In the genomic region with DNA sequence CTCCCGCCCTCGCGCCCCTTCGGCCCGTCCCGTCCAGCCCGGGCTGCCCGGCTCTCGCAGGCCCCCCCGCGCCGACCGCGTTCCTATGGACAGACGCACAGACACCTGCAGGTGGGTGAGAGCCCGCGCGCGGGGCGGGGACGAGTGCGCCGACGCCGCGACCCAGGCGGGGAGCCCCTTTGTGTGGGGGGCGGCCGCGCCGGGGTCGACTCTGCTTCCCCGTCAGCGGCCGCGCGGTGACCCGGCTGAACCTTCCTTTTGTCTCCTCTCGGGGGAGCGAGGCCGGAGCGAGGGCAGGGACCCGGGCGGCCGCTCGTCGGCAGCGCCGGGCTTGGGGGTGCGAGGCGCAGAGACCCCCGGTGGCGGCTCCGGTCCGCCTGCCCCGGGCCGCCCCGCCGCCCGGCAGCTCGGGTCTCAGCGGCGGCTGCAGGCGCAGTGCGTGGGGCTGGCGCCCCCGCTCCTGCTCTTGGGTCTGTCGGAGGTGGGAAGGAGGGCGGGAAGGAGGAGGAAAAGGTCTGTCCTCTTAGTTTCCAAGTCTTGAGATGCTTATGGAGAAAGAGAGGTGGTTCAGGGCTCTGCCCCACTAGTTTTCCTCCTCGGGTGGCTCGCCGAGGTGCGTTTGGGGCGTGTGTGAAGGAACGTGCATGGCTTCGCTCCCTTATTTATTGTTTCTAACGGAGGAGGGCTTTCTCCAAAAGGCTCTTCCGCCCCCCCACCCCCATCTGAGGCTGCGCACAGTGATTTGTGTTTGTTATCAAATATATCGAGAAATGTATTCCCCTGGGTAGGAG, we compare ENCODE assay signal across 8 cellular contexts. TPM values are rescaled to one million over a fixed set of nuclear protein-coding genes. Genes with fewer than 3 reads are reported as not detected.
A peak's percentile ranks its signal among the peaks of the same experiment; 100 is the strongest.
DNase-seq lines count a peak whose midpoint lies in the region; ATAC-seq and TF ChIP-seq lines count a peak whose summit lies in the region.

No MANE protein-coding gene starts in this region.

- H3K18ac ChIP-seq in trophoblast cell (ENCODE audit: low read length): peak overlapping the region; percentile 43

- CTCF ChIA-PET in activated naive CD4-positive, alpha-beta T cell treated with anti-CD3 and anti-CD28 coated beads for 36 hours (lab: Charles Lee): interaction anchor here (0.9 to 1.5 kb wide), 4 partner anchors 32 to 305 kb away, joined by 3 to 7 read pairs (median 4); partner anchors contain the start of gene HSDL2

- peaks cover 34% of the 10 kb centered on the region for H3K4me1 Mint-ChIP-seq in activated naive CD4-positive, alpha-beta T cell treated with anti-CD3 and anti-CD28 coated beads for 36 hours (ENCODE audit: low read depth)

- no peak for TF ChIP-seq CTCF in upper lobe of right lung (IDR thresholded peaks at IDR 0.05)

- peak overlapping the region; percentile 63 for H3K9ac ChIP-seq in trophoblast cell (ENCODE audit: low read length)

- peaks cover 12% of the 10 kb centered on the region for H3K79me2 ChIP-seq in trophoblast cell (ENCODE audit: control insufficient read depth, insufficient read depth, low read length, poor library complexity)

- peaks cover 9% of the 10 kb centered on the region for H3K79me1 ChIP-seq in trophoblast cell (ENCODE audit: low read length)

- H2BK12ac ChIP-seq in trophoblast cell (ENCODE audit: low read length): peak overlapping the region; percentile 29

- H3K4me2 ChIP-seq in trophoblast cell (ENCODE audit: low read length): peak overlapping the region; percentile 97

- peak overlapping the region; percentile 30 for H4K91ac ChIP-seq in trophoblast cell (ENCODE audit: low read depth, low read length)

- H3K27me3 Mint-ChIP-seq in activated naive CD4-positive, alpha-beta T cell treated with anti-CD3 and anti-CD28 coated beads for 36 hours (ENCODE audit: low read depth): no peaks in the 10 kb centered on the region

- H3K36me3 ChIP-seq in SJSA1 (peaks cover 5% of the 10 kb centered on the region), trophoblast cell (ENCODE audit: control insufficient read depth in 1 of 2, insufficient read depth in 2 of 2, low read length in 2 of 2) (no peaks in the 10 kb centered on the region), upper lobe of right lung (no peaks in the 10 kb centered on the region)

- H4K8ac ChIP-seq in trophoblast cell (ENCODE audit: low read depth, low read length): peak overlapping the region; percentile 30

- no peaks in the 10 kb centered on the region for H3K9me3 Mint-ChIP-seq in activated naive CD4-positive, alpha-beta T cell treated with anti-CD3 and anti-CD28 coated beads for 36 hours

- peak overlapping the region; percentile 3 for H3K4ac ChIP-seq in trophoblast cell (ENCODE audit: low read depth, low read length)

- H3K4me1 ChIP-seq in SJSA1 (replicated peaks) (peaks cover 9% of the 10 kb centered on the region; the same call in 1 of the 2 replicates), trophoblast cell (ENCODE audit: control insufficient read depth in 1 of 2, insufficient read depth in 2 of 2, low read length in 2 of 2) (peaks cover 3 to 5% of the 10 kb centered on the region in 2 experiments), upper lobe of right lung (peaks cover 4% of the 10 kb centered on the region)

- no peak overlapping the region for H2AK5ac ChIP-seq in trophoblast cell (ENCODE audit: low read length)

- peak overlapping the region; percentile 56 for H4K12ac ChIP-seq in trophoblast cell (ENCODE audit: low read depth, low read length)

- ATAC-seq in GM21367 (IDR thresholded peaks at IDR 0.05; ENCODE audit: unreplicated experiment) (peak; percentile 34), upper lobe of right lung (peak; percentile 76)

- H3K27me3 ChIP-seq in SJSA1 (replicated peaks) (no peaks in the 10 kb centered on the region), trophoblast cell (ENCODE audit: insufficient read depth, low read length) (no peaks in the 10 kb centered on the region), upper lobe of right lung (no peaks in the 10 kb centered on the region)

- peak overlapping the region; percentile 6 for H3K14ac ChIP-seq in trophoblast cell (ENCODE audit: low read length)

- intact Hi-C loops in activated naive CD4-positive, alpha-beta T cell treated with anti-CD3 and anti-CD28 coated beads for 36 hours (cut with micrococcal nuclease): loop anchor here (5.0 to 10.0 kb wide), 7 partner anchors 60 to 1005 kb away; partner anchors contain the start of genes CDC26, ECPAS, GNG10 and PRPF4
- intact Hi-C loops in head of caudate nucleus (cut with DNase I): loop anchor here (10.0 kb wide), 1 partner anchor 112 kb away; no protein-coding TSS in a partner anchor
- intact Hi-C loops in upper lobe of right lung (cut with DNase I): no loop called here

- peak overlapping the region; percentile 90 for H3K4me3 Mint-ChIP-seq in activated naive CD4-positive, alpha-beta T cell treated with anti-CD3 and anti-CD28 coated beads for 36 hours

- peaks cover 5% of the 10 kb centered on the region for H3K36me3 Mint-ChIP-seq in activated naive CD4-positive, alpha-beta T cell treated with anti-CD3 and anti-CD28 coated beads for 36 hours (ENCODE audit: low read depth)

- H3K4me3 ChIP-seq in SJSA1 (peak overlapping the region; percentile 91), trophoblast cell (ENCODE audit: low read depth, low read length) (peak overlapping the region; percentile 91), upper lobe of right lung (peak overlapping the region; percentile 84)

- peak; percentile 80 for DNase-seq in DMS 273 (lab: John Stamatoyannopoulos, UW; ENCODE audit: unreplicated experiment)
- DNase-seq in HS-27A (ENCODE audit: low read depth): peak; percentile 35
- peak; percentile 33 to 51 for DNase-seq in SJSA1 (ENCODE audit: low read depth in 1 of 2, low spot score in 2 of 2)
- DNase-seq in activated naive CD4-positive, alpha-beta T cell treated with anti-CD3 and anti-CD28 coated beads for 36 hours: peak; percentile 58
- peak in 41 of 42 donors; percentile 28 to 81 (median 57) for DNase-seq in head of caudate nucleus
- DNase-seq in trophoblast cell: peak; percentile 42 to 54
- peak; percentile 90 for DNase-seq in upper lobe of right lung

- no peaks in the 10 kb centered on the region; the same call in 1 of the 2 replicates for H3K9me3 ChIP-seq in SJSA1 (replicated peaks)
- H3K9me3 ChIP-seq in trophoblast cell (ENCODE audit: insufficient read depth, low read depth, low read length): no peaks in the 10 kb centered on the region
- H3K9me3 ChIP-seq in upper lobe of right lung: no peaks in the 10 kb centered on the region

- H2BK120ac ChIP-seq in trophoblast cell (ENCODE audit: insufficient read depth, low read length, poor library complexity): peak overlapping the region; percentile 4

- H3K27ac ChIP-seq in SJSA1: 0 out of 2 replicates have a peak overlapping the region, but pooled peaks have one; percentile 32
- peak overlapping the region; percentile 77 for H3K27ac ChIP-seq in trophoblast cell (ENCODE audit: low read depth, low read length)
- peak overlapping the region; percentile 73 for H3K27ac ChIP-seq in upper lobe of right lung

- no CpG with 5 or more reads among the region's 80 CpGs for WGBS in trophoblast cell (ENCODE audit: extremely low coverage, insufficient coverage, insufficient read length)

- H3K23ac ChIP-seq in trophoblast cell (ENCODE audit: low read length): no peak overlapping the region

- peak overlapping the region; percentile 75 for H2AFZ ChIP-seq in trophoblast cell (ENCODE audit: insufficient read depth, low read length, poor library complexity)

- peak overlapping the region; percentile 59 for H3K27ac Mint-ChIP-seq in activated naive CD4-positive, alpha-beta T cell treated with anti-CD3 and anti-CD28 coated beads for 36 hours

- H2BK5ac ChIP-seq in trophoblast cell (ENCODE audit: low read depth, low read length, poor library complexity): peak overlapping the region; percentile 32

RNA-seq across cellular contexts. Expression of gene KIAA1958, which starts 0.6 kb away (rescaled TPM):
- total RNA-seq in SJSA1 (2014; rRNA removed; shearing (Covaris generic)): 0.09 and 1.1 TPM in 2 replicates
- 1 to 10 TPM; 6.7 to 7.6 TPM for total RNA-seq in activated naive CD4-positive, alpha-beta T cell treated with anti-CD3 and anti-CD28 coated beads for 36 hours
- polyA plus RNA-seq in trophoblast cell (2013): 4.8 and 5.3 TPM in 2 replicates
- total RNA-seq in upper lobe of right lung: 14.2 TPM

Comparison
In these comparisons a context has a peak if more than half of its experiments do, and no peak if none do; other contexts are left out.
1. Peak in every context shown above with its lines: DNase-seq, ATAC-seq, H3K4me3 ChIP-seq and H3K27ac ChIP-seq.
2. DNase-seq: peak in every context shown above with its lines; median percentile 90 in upper lobe of right lung; 80 in DMS 273; 58 in activated naive CD4-positive, alpha-beta T cell treated with anti-CD3 and anti-CD28 coated beads for 36 hours; 57 in head of caudate nucleus; 48 in trophoblast cell; 42 in SJSA1; 35 in HS-27A.